In genomic region chr17:75205793-75206163, GRCh38 we compare ENCODE assay signal across 8 cellular contexts. TPM values are rescaled to one million over a fixed set of nuclear protein-coding genes. Genes with fewer than 3 reads are reported as not detected.
DNase-seq lines count a peak whose midpoint lies in the region; ATAC-seq, FAIRE-seq and TF ChIP-seq lines count a peak whose summit lies in the region.

No MANE protein-coding gene starts in this region.

- peaks cover 14% of the 10 kb centered on the region; the same call in 1 of the 2 replicates for H3K36me3 Mint-ChIP-seq in HFFc6 (ENCODE audit: low read depth)

- BruUV-seq in K562 (replicated peaks; lab: Mats Ljungman, UMichigan) = TSS peak; percentile 80

- H3K4me2 ChIP-seq in K562 (ENCODE audit: insufficient read depth, low read length) = peak overlapping the region; percentile 96

- DNase-seq in AG09309 (ENCODE audit: low read depth) (no peak), HFFc6 (no peak), K562 (ENCODE audit: extremely low read depth in 1 of 4, low spot score in 3 of 4) (no peak), NCI-H146 treated with DMSO at 0.1 percent for 48 hours (lab: John Stamatoyannopoulos, UW; ENCODE audit: unreplicated experiment) (no peak), inferior parietal cortex (ENCODE audit: extremely low spot score) (no peak), NCI-H1694 treated with DMSO at 0.1 percent for 48 hours (lab: John Stamatoyannopoulos, UW) (no peak), cerebellar nuclear complex (lab: John Stamatoyannopoulos, UW) (no peak)

- no peaks in the 10 kb centered on the region for H3K9me1 ChIP-seq in K562 (ENCODE audit: control insufficient read depth, insufficient read depth, low read length)

- H3K4me3 Mint-ChIP-seq in HFFc6 = peak overlapping the region; percentile 96

- CTCF ChIA-PET in K562 (lab: Yijun Ruan, JAX; ENCODE audit: low intra/inter-chr PET ratio) = no interaction called here

- no peak for FAIRE-seq in K562 (lab: Jason Lieb, UNC)

- H3K4me1 ChIP-seq in K562 (replicated peaks in 1 of 2; ENCODE audit: control insufficient read depth in 2 of 2, insufficient read depth in 2 of 2, low read length in 2 of 2) (peaks cover 0 to 12% of the 10 kb centered on the region in 2 experiments; a peak in 3 of 5 replicates), mesodermal cell (ENCODE audit: control insufficient read depth, insufficient read depth, low read length, poor library complexity, severe bottlenecking) (no peaks in the 10 kb centered on the region)

- peaks cover 57% of the 10 kb centered on the region for H3K79me2 ChIP-seq in K562 (ENCODE audit: control insufficient read depth, insufficient read depth, low read length)

- H2AFZ ChIP-seq in K562 (ENCODE audit: low read depth, low read length) = peak overlapping the region; percentile 100

- peaks cover 10% of the 10 kb centered on the region for H3K4me1 Mint-ChIP-seq in HFFc6 (ENCODE audit: low read depth)

- H3K9me3 Mint-ChIP-seq in HFFc6 = no peaks in the 10 kb centered on the region

- TF ChIP-seq CTCF in AG09309 (IDR thresholded peaks at IDR 0.05; ENCODE audit: control insufficient read depth, insufficient read depth, low read depth, low read length, missing control alignments) (no peak), HFFc6 (IDR thresholded peaks at IDR 0.05) (no peak), K562 (IDR thresholded peaks at IDR 0.05 in 2 of 3, conservative IDR thresholded peaks at IDR 0.05 in 1 of 3; ENCODE audit: insufficient read depth in 2 of 3, low read depth in 1 of 3, low read length in 3 of 3) (no peak)

- H3K27ac ChIP-seq in K562 (ENCODE audit: extremely low read depth, low read depth, low read length) = peak overlapping the region; percentile 99
- peak overlapping the region; percentile 100 for H3K27ac ChIP-seq in mesodermal cell (ENCODE audit: low read depth, low read length, severe bottlenecking)

- peak in 1 of 2 experiments; percentile 2; a peak in 1 of 4 replicates for TF ChIP-seq RAD21 in K562 (CRISPR knock-in tag; conservative IDR thresholded peaks at IDR 0.05 in 1 of 2, IDR thresholded peaks at IDR 0.05 in 1 of 2)

- WGBS in K562 (ENCODE audit: insufficient coverage, low coverage, missing lambda C conversion rate) = 1% methylated on average over 22 of the region's 22 CpGs
- WGBS in mesodermal cell (ENCODE audit: insufficient coverage in 2 of 2), 2 experiments = 0% methylated on average over 21 to 22 of the region's 22 CpGs

- POLR2A ChIA-PET in K562 (lab: Yijun Ruan, JAX) = interaction anchor here (0.6 to 3.2 kb wide), 26 partner anchors 8 to 574 kb away, joined by 3 to 30 read pairs (median 4); partner anchors contain the start of genes FDXR, JPT1, MIF4GD and SLC25A19

- no peaks in the 10 kb centered on the region for H3K27me3 Mint-ChIP-seq in HFFc6 (ENCODE audit: insufficient read depth)

- no peaks in the 10 kb centered on the region for H4K20me1 ChIP-seq in K562 (replicated peaks; ENCODE audit: control insufficient read depth, insufficient read depth, low read length)

- TF ChIP-seq EP300 in K562 (IDR thresholded peaks at IDR 0.05; ENCODE audit: low read length) = no peak

- intact Hi-C loops in K562 (cut with micrococcal nuclease) = no loop called here

- H3K36me3 ChIP-seq in K562 (ENCODE audit: control insufficient read depth, insufficient read depth, low read length) = peaks cover 25% of the 10 kb centered on the region
- peaks cover 28% of the 10 kb centered on the region for H3K36me3 ChIP-seq in mesodermal cell (ENCODE audit: control insufficient read depth, insufficient read depth, low read length)

- no peaks in the 10 kb centered on the region for H3K27me3 ChIP-seq in K562 (ENCODE audit: control insufficient read depth in 2 of 2, insufficient read depth in 2 of 2, low read length in 2 of 2)

- no peak for TF ChIP-seq POLR2A in K562 (conservative IDR thresholded peaks at IDR 0.05)

- peak overlapping the region; percentile 100 for H3K27ac Mint-ChIP-seq in HFFc6

- in situ Hi-C loops in K562 (cut with MboI) = no loop called here

- H3K9ac ChIP-seq in K562 (ENCODE audit: insufficient read depth in 1 of 2, low read depth in 2 of 2, low read length in 2 of 2) = peak overlapping the region; percentile 97 to 99

- H3K4me3 ChIP-seq in AG09309 (ENCODE audit: control insufficient read depth, low read depth, low read length) = peak overlapping the region; percentile 96
- H3K4me3 ChIP-seq in K562 = peak overlapping the region; percentile 67
- peak overlapping the region; percentile 95 for H3K4me3 ChIP-seq in mesodermal cell (ENCODE audit: extremely low read depth, insufficient read depth, low read length, poor library complexity, severe bottlenecking)

- ATAC-seq in K562 = peak; percentile 29

- H3K9me3 ChIP-seq in K562 (replicated peaks; ENCODE audit: control insufficient read depth, insufficient read depth, low read depth, low read length) = no peaks in the 10 kb centered on the region
- no peaks in the 10 kb centered on the region for H3K9me3 ChIP-seq in mesodermal cell (ENCODE audit: control insufficient read depth, low read length)

RNA-seq across cellular contexts. Expression of gene NUP85, which starts 0.3 kb away (rescaled TPM):
- 10 to 100 TPM; 38.0 to 47.8 (median 43.1) TPM for total RNA-seq in HFFc6 (2021; fragmentation: NEBNext Ultra II Directional; extraction: Animal tissue kit (Norgen Biotek cat#: 25700))
- 303 and 492 TPM in 2 replicates for total RNA-seq in K562 (2011; cell fraction: chromatin; rRNA removed; ENCODE audit: low replicate concordance)
- 243 and 287 TPM in 2 replicates for total RNA-seq in K562 (2011; cell fraction: nucleolus; rRNA removed)
- total RNA-seq in K562 (2011; cell fraction: nucleoplasm; rRNA removed) = 239 and 282 TPM in 2 replicates
- 50.2 and 52.4 TPM in 2 replicates for total RNA-seq in K562 (2014; rRNA removed)
- 99.8 and 115 TPM in 2 replicates for total RNA-seq in K562 (2014; rRNA removed; fragmentation: Illumina TruSeq; extraction: Trizol)
- total RNA-seq in K562 (2015; rRNA removed; fragmentation: Illumina TruSeq; extraction: Trizol) = 77.1 and 81.2 TPM in 2 replicates
- total RNA-seq in K562 (2021) = 121 and 127 TPM in 2 replicates
- polyA plus RNA-seq in K562 (2011; rRNA removed) = 128 and 135 TPM in 2 replicates
- polyA plus RNA-seq in K562 (2011; cell fraction: cytosol; rRNA removed) = 184 and 192 TPM in 2 replicates
- polyA plus RNA-seq in K562 (2011; cell fraction: nucleus; rRNA removed) = 521 and 638 TPM in 2 replicates
- polyA plus RNA-seq in K562 (2012) = 56.6 and 88.3 TPM in 2 replicates
- 82.2 and 83.7 TPM in 2 replicates for polyA plus RNA-seq in K562 (2014; fragmentation: Illumina TruSeq; extraction: Trizol)
- 100 to 1,000 TPM; 156 to 177 TPM for polyA plus RNA-seq in K562 (2014; fragmentation: Nextera tagmentation; extraction: Ambion mirVana)
- polyA plus RNA-seq in K562 (2014; rRNA removed) = 110 and 116 TPM in 2 replicates
- 62.4 and 87.2 TPM in 2 replicates for polyA minus RNA-seq in K562 (2011; rRNA and poly(A)+ RNA removed)
- polyA minus RNA-seq in K562 (2011; cell fraction: cytosol; rRNA and poly(A)+ RNA removed) = 45.2 and 54.1 TPM in 2 replicates
- 79.4 and 108 TPM in 2 replicates for polyA minus RNA-seq in K562 (2011; cell fraction: nucleus; rRNA and poly(A)+ RNA removed)
- 56.8 TPM for polyA plus RNA-seq in mesodermal cell (2013, experiment 1 of 2)
- 51.3 TPM for polyA plus RNA-seq in mesodermal cell (2013, experiment 2 of 2)

RNA-seq across cellular contexts. Expression of gene SUMO2, which starts 23.0 kb away (rescaled TPM):
- total RNA-seq in HFFc6 (2021; fragmentation: NEBNext Ultra II Directional; extraction: Animal tissue kit (Norgen Biotek cat#: 25700)) = 100 to 1,000 TPM; 398 to 555 (median 512) TPM
- 15.8 and 22.4 TPM in 2 replicates for total RNA-seq in K562 (2011; cell fraction: chromatin; rRNA removed; ENCODE audit: low replicate concordance)
- 14.9 and 18.3 TPM in 2 replicates for total RNA-seq in K562 (2011; cell fraction: nucleolus; rRNA removed)
- total RNA-seq in K562 (2011; cell fraction: nucleoplasm; rRNA removed) = 30.7 and 43.9 TPM in 2 replicates
- total RNA-seq in K562 (2014; rRNA removed) (170 and 203 TPM in 2 replicates), K562 (2014; rRNA removed; fragmentation: Illumina TruSeq; extraction: Trizol) (379 and 441 TPM in 2 replicates), K562 (2015; rRNA removed; fragmentation: Illumina TruSeq; extraction: Trizol) (361 and 419 TPM in 2 replicates), K562 (2021) (511 and 520 TPM in 2 replicates)
- polyA plus RNA-seq in K562 (2011; rRNA removed) (414 and 505 TPM in 2 replicates), K562 (2014; fragmentation: Illumina TruSeq; extraction: Trizol) (233 and 262 TPM in 2 replicates), K562 (2014; fragmentation: Nextera tagmentation; extraction: Ambion mirVana) (100 to 1,000 TPM; 570 to 733 TPM), K562 (2014; rRNA removed) (157 and 222 TPM in 2 replicates)
- 43.5 and 104 TPM in 2 replicates for polyA plus RNA-seq in K562 (2011; cell fraction: cytosol; rRNA removed)
- polyA plus RNA-seq in K562 (2011; cell fraction: nucleus; rRNA removed) = 60.3 and 118 TPM in 2 replicates
- 290 and 393 TPM in 2 replicates for polyA plus RNA-seq in K562 (2012)
- 133 and 157 TPM in 2 replicates for polyA minus RNA-seq in K562 (2011; rRNA and poly(A)+ RNA removed)
- polyA minus RNA-seq in K562 (2011; cell fraction: cytosol; rRNA and poly(A)+ RNA removed) = 208 and 214 TPM in 2 replicates
- polyA minus RNA-seq in K562 (2011; cell fraction: nucleus; rRNA and poly(A)+ RNA removed) = 9.2 and 28.8 TPM in 2 replicates
- polyA plus RNA-seq in mesodermal cell (2013, experiment 1 of 2) = 545 TPM
- polyA plus RNA-seq in mesodermal cell (2013, experiment 2 of 2) = 540 TPM

RNA-seq across cellular contexts. Expression of gene JPT1, which starts 51.5 kb away (rescaled TPM):
- 100 to 1,000 TPM; 236 to 276 (median 265) TPM for total RNA-seq in HFFc6 (2021; fragmentation: NEBNext Ultra II Directional; extraction: Animal tissue kit (Norgen Biotek cat#: 25700))
- 60.0 and 81.0 TPM in 2 replicates for total RNA-seq in K562 (2011; cell fraction: chromatin; rRNA removed; ENCODE audit: low replicate concordance)
- 77.1 and 90.4 TPM in 2 replicates for total RNA-seq in K562 (2011; cell fraction: nucleolus; rRNA removed)
- total RNA-seq in K562 (2011; cell fraction: nucleoplasm; rRNA removed) = 68.9 and 75.0 TPM in 2 replicates
- total RNA-seq in K562 (2014; rRNA removed) (131 and 132 TPM in 2 replicates), K562 (2014; rRNA removed; fragmentation: Illumina TruSeq; extraction: Trizol) (168 and 185 TPM in 2 replicates), K562 (2015; rRNA removed; fragmentation: Illumina TruSeq; extraction: Trizol) (290 and 292 TPM in 2 replicates), K562 (2021) (243 and 245 TPM in 2 replicates)
- polyA plus RNA-seq in K562 (2011; rRNA removed) (54.0 and 56.7 TPM in 2 replicates), K562 (2014; fragmentation: Illumina TruSeq; extraction: Trizol) (276 and 277 TPM in 2 replicates), K562 (2014; fragmentation: Nextera tagmentation; extraction: Ambion mirVana) (10 to 100 TPM; 67.8 to 77.7 TPM), K562 (2014; rRNA removed) (144 and 237 TPM in 2 replicates)
- 112 and 122 TPM in 2 replicates for polyA plus RNA-seq in K562 (2011; cell fraction: cytosol; rRNA removed)
- 68.8 and 82.6 TPM in 2 replicates for polyA plus RNA-seq in K562 (2011; cell fraction: nucleus; rRNA removed)
- 165 and 353 TPM in 2 replicates for polyA plus RNA-seq in K562 (2012)
- polyA minus RNA-seq in K562 (2011; rRNA and poly(A)+ RNA removed) = 46.8 and 55.1 TPM in 2 replicates
- polyA minus RNA-seq in K562 (2011; cell fraction: cytosol; rRNA and poly(A)+ RNA removed) = 131 and 146 TPM in 2 replicates
- polyA minus RNA-seq in K562 (2011; cell fraction: nucleus; rRNA and poly(A)+ RNA removed) = 35.1 and 49.8 TPM in 2 replicates
- 232 TPM for polyA plus RNA-seq in mesodermal cell (2013, experiment 1 of 2)
- 214 TPM for polyA plus RNA-seq in mesodermal cell (2013, experiment 2 of 2)

RNA-seq across cellular contexts. Expression of gene GGA3, which starts 55.6 kb away (rescaled TPM):
- total RNA-seq in HFFc6 (2021; fragmentation: NEBNext Ultra II Directional; extraction: Animal tissue kit (Norgen Biotek cat#: 25700)) = 10 to 100 TPM; 23.2 to 26.5 (median 24.2) TPM
- 229 and 410 TPM in 2 replicates for total RNA-seq in K562 (2011; cell fraction: chromatin; rRNA removed; ENCODE audit: low replicate concordance)
- 168 and 211 TPM in 2 replicates for total RNA-seq in K562 (2011; cell fraction: nucleolus; rRNA removed)
- total RNA-seq in K562 (2011; cell fraction: nucleoplasm; rRNA removed) = 138 and 145 TPM in 2 replicates
- total RNA-seq in K562 (2014; rRNA removed) = 16.3 and 27.7 TPM in 2 replicates
- 25.4 and 26.5 TPM in 2 replicates for total RNA-seq in K562 (2014; rRNA removed; fragmentation: Illumina TruSeq; extraction: Trizol)
- total RNA-seq in K562 (2015; rRNA removed; fragmentation: Illumina TruSeq; extraction: Trizol) = 21.3 and 23.7 TPM in 2 replicates
- total RNA-seq in K562 (2021) = 60.9 and 64.9 TPM in 2 replicates
- polyA plus RNA-seq in K562 (2011; rRNA removed) = 40.9 and 74.6 TPM in 2 replicates
- 24.6 and 25.5 TPM in 2 replicates for polyA plus RNA-seq in K562 (2011; cell fraction: cytosol; rRNA removed)
- polyA plus RNA-seq in K562 (2011; cell fraction: nucleus; rRNA removed) = 329 and 442 TPM in 2 replicates
- polyA plus RNA-seq in K562 (2012) = 65.7 and 79.7 TPM in 2 replicates
- 51.7 and 54.2 TPM in 2 replicates for polyA plus RNA-seq in K562 (2014; fragmentation: Illumina TruSeq; extraction: Trizol)
- polyA plus RNA-seq in K562 (2014; fragmentation: Nextera tagmentation; extraction: Ambion mirVana) = 1 to 10 TPM; 5.7 to 6.3 TPM
- polyA plus RNA-seq in K562 (2014; rRNA removed) = 41.2 and 45.9 TPM in 2 replicates
- 76.1 and 105 TPM in 2 replicates for polyA minus RNA-seq in K562 (2011; rRNA and poly(A)+ RNA removed)
- polyA minus RNA-seq in K562 (2011; cell fraction: cytosol; rRNA and poly(A)+ RNA removed) = 29.3 and 34.2 TPM in 2 replicates
- polyA minus RNA-seq in K562 (2011; cell fraction: nucleus; rRNA and poly(A)+ RNA removed) = 52.4 and 72.0 TPM in 2 replicates
- polyA plus RNA-seq in mesodermal cell (2013, experiment 1 of 2) = 26.9 TPM
- polyA plus RNA-seq in mesodermal cell (2013, experiment 2 of 2) = 22.3 TPM

RNA-seq across cellular contexts. Expression of gene MRPS7, which starts 55.9 kb away (rescaled TPM):
- total RNA-seq in HFFc6 (2021; fragmentation: NEBNext Ultra II Directional; extraction: Animal tissue kit (Norgen Biotek cat#: 25700)) = 10 to 100 TPM; 58.2 to 64.7 (median 60.2) TPM
- total RNA-seq in K562 (2011; cell fraction: chromatin; rRNA removed; ENCODE audit: low replicate concordance) = 58.3 and 91.9 TPM in 2 replicates
- 73.0 and 88.6 TPM in 2 replicates for total RNA-seq in K562 (2011; cell fraction: nucleolus; rRNA removed)
- total RNA-seq in K562 (2011; cell fraction: nucleoplasm; rRNA removed) = 64.5 and 67.2 TPM in 2 replicates
- total RNA-seq in K562 (2014; rRNA removed) = 115 and 137 TPM in 2 replicates
- total RNA-seq in K562 (2014; rRNA removed; fragmentation: Illumina TruSeq; extraction: Trizol) = 128 and 142 TPM in 2 replicates
- total RNA-seq in K562 (2015; rRNA removed; fragmentation: Illumina TruSeq; extraction: Trizol) = 124 and 132 TPM in 2 replicates
- 117 and 120 TPM in 2 replicates for total RNA-seq in K562 (2021)
- 90.8 and 115 TPM in 2 replicates for polyA plus RNA-seq in K562 (2011; rRNA removed)
- polyA plus RNA-seq in K562 (2011; cell fraction: cytosol; rRNA removed) = 83.0 and 98.9 TPM in 2 replicates
- polyA plus RNA-seq in K562 (2011; cell fraction: nucleus; rRNA removed) = 73.0 and 76.0 TPM in 2 replicates
- polyA plus RNA-seq in K562 (2012) = 60.3 and 98.2 TPM in 2 replicates
- polyA plus RNA-seq in K562 (2014; fragmentation: Illumina TruSeq; extraction: Trizol) = 140 and 153 TPM in 2 replicates
- polyA plus RNA-seq in K562 (2014; fragmentation: Nextera tagmentation; extraction: Ambion mirVana) = 100 to 1,000 TPM; 236 to 244 TPM
- 107 and 126 TPM in 2 replicates for polyA plus RNA-seq in K562 (2014; rRNA removed)
- polyA minus RNA-seq in K562 (2011; rRNA and poly(A)+ RNA removed) = 75.2 and 86.1 TPM in 2 replicates
- 34.9 and 44.7 TPM in 2 replicates for polyA minus RNA-seq in K562 (2011; cell fraction: cytosol; rRNA and poly(A)+ RNA removed)
- 34.5 and 47.3 TPM in 2 replicates for polyA minus RNA-seq in K562 (2011; cell fraction: nucleus; rRNA and poly(A)+ RNA removed)
- 89.9 TPM for polyA plus RNA-seq in mesodermal cell (2013, experiment 1 of 2)
- polyA plus RNA-seq in mesodermal cell (2013, experiment 2 of 2) = 91.4 TPM
